In the genomic region with DNA sequence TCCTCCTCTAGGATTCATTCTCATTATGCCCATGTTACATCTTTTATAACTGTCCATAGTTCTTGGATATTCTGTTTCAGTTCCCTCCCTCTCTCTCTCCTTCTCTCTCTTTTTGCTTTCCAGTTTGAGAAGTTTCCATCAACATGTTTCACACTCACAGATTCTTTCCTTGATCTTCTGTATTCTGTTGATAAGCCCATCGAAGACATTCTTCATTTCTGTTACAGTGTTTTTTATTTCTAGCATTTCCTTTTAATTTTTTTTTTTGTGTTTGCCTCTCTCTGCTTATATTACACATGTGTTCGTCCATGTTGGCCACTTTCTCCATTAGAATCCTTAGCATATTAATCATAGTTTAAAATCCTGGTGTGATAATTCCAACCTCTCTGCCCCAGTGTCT, we compare ENCODE assay signal across 28 cellular contexts.
"Had no signal": no experiment of that assay in that cellular context is flagged by ENCODE, and none has a peak within 500 bp of the region (broad histone marks: within the 10 kb centered on the region; RNA-seq: fewer than 3 reads in every experiment).

No MANE protein-coding gene starts in this region.

- FAIRE-seq: colon, endometrium, endothelial cell of umbilical vein, frontal cortex had no signal

- H3K4me3 ChIP-seq: colonic mucosa, coronary artery, dorsolateral prefrontal cortex, esophagus muscularis mucosa, esophagus squamous epithelium, gastrocnemius medialis, gastroesophageal sphincter, heart left ventricle, heart right ventricle had no signal

- DNase-seq: colonic mucosa; cortex of kidney; dermis blood vessel endothelial cell; dorsolateral prefrontal cortex; effector CD4-positive, alpha-beta T cell; effector CD8-positive, alpha-beta T cell; effector memory CD4-positive, alpha-beta T cell; effector memory CD8-positive, alpha-beta T cell; endodermal cell; erythroblast; esophagus squamous epithelium; foreskin fibroblast; foreskin keratinocyte; foreskin melanocyte; gastrocnemius medialis; glutamatergic neuron; head of caudate nucleus; heart left ventricle; heart right ventricle had no signal

- H3K27me3 ChIP-seq: colonic mucosa, foreskin keratinocyte, gastrocnemius medialis had no signal

- ATAC-seq: effector memory CD8-positive, alpha-beta T cell; esophagus mucosa; foreskin keratinocyte; gastrocnemius medialis; gastroesophageal sphincter; heart left ventricle; heart right ventricle had no signal

- H3K9me3 ChIP-seq: colonic mucosa had no signal

- H3K27ac ChIP-seq: colonic mucosa, coronary artery, dorsolateral prefrontal cortex, epithelial cell of prostate, esophagus muscularis mucosa, esophagus squamous epithelium, foreskin keratinocyte, gastrocnemius medialis, gastroesophageal sphincter, heart left ventricle, heart right ventricle had no signal

- H3K36me3 ChIP-seq: colonic mucosa, esophagus muscularis mucosa, esophagus squamous epithelium, gastrocnemius medialis, gastroesophageal sphincter, heart left ventricle, heart right ventricle had no signal

- H3K4me1 ChIP-seq: colonic mucosa, esophagus muscularis mucosa, esophagus squamous epithelium, foreskin keratinocyte, gastrocnemius medialis, gastroesophageal sphincter, heart left ventricle, heart right ventricle had no signal
